ENCODE assay signal across 2 cellular contexts in genomic region chr22:39291501-39291900, GRCh38.
TF ChIP-seq lines count a peak whose summit lies in the region.

No MANE protein-coding gene starts in this region.

TF ChIP-seq in A549, 52 proteins besides CTCF, POLR2A, EP300 and RAD21:
- TF ChIP-seq KDM5A (IDR thresholded peaks at IDR 0.05) (no peak), HOXB13 (CRISPR knock-in tag; IDR thresholded peaks at IDR 0.05; ENCODE audit: low read depth) (no peak), GATA3 (IDR thresholded peaks at IDR 0.05; ENCODE audit: borderline replicate concordance) (no peak), HES2 (IDR thresholded peaks at IDR 0.05) (no peak), ATOH8 (CRISPR knock-in tag; IDR thresholded peaks at IDR 0.05; ENCODE audit: low read depth) (no peak), EHMT2 (IDR thresholded peaks at IDR 0.05; ENCODE audit: low read depth) (no peak), HOXB5 (CRISPR knock-in tag; IDR thresholded peaks at IDR 0.05) (no peak)

TF ChIP-seq in endothelial cell of umbilical vein, 7 proteins besides CTCF, POLR2A, EP300 and RAD21:
- TF ChIP-seq EZH2 (IDR thresholded peaks at IDR 0.05; ENCODE audit: borderline replicate concordance, low read depth, low read length, severe bottlenecking), result no peak
- no peak for TF ChIP-seq MAX (IDR thresholded peaks at IDR 0.05; ENCODE audit: insufficient read depth, insufficient read length)
- TF ChIP-seq GATA2 (IDR thresholded peaks at IDR 0.05; ENCODE audit: insufficient read depth, insufficient read length, low read depth, low read length), result no peak
- no peak for TF ChIP-seq POLR2AphosphoS5 (IDR thresholded peaks at IDR 0.05; ENCODE audit: insufficient read depth, low read depth, low read length)
- no peak for TF ChIP-seq MYC (IDR thresholded peaks at IDR 0.05; ENCODE audit: low read depth, low read length)
- TF ChIP-seq JUN (IDR thresholded peaks at IDR 0.05; ENCODE audit: borderline replicate concordance, insufficient read depth, insufficient read length, low read depth), result no peak
- no peak for TF ChIP-seq FOS (IDR thresholded peaks at IDR 0.05; ENCODE audit: borderline replicate concordance, insufficient read depth, low read length)
